Comparison of ENCODE assay signal across 8 cellular contexts in genomic region chr6:143027058-143027457, GRCh38. TPM values are rescaled to one million over a fixed set of nuclear protein-coding genes. Genes with fewer than 3 reads are reported as not detected.
DNase-seq lines count a peak whose midpoint lies in the region; ATAC-seq and TF ChIP-seq lines count a peak whose summit lies in the region.

No MANE protein-coding gene starts in this region.

- peak; percentile 65 for TF ChIP-seq CTCF in BE2C (IDR thresholded peaks at IDR 0.05; ENCODE audit: low read depth, low read length)
- TF ChIP-seq CTCF in HFFc6 (IDR thresholded peaks at IDR 0.05) = peak; percentile 80

- no peaks in the 10 kb centered on the region for H3K36me3 Mint-ChIP-seq in HFFc6 (ENCODE audit: low read depth)

- H3K27ac Mint-ChIP-seq in HFFc6 = no peak overlapping the region

- ATAC-seq in GM21576 (IDR thresholded peaks at IDR 0.05; ENCODE audit: unreplicated experiment) = no peak

- peaks cover 22% of the 10 kb centered on the region for H3K4me1 Mint-ChIP-seq in HFFc6 (ENCODE audit: low read depth)

- H3K9me3 Mint-ChIP-seq in HFFc6 = no peaks in the 10 kb centered on the region

- H3K36me3 ChIP-seq in BE2C = no peaks in the 10 kb centered on the region

- H3K27me3 ChIP-seq in BE2C = no peaks in the 10 kb centered on the region

- no peaks in the 10 kb centered on the region for H3K4me1 ChIP-seq in BE2C

- DNase-seq in BE2C (peak; percentile 15), HFFc6 (peak; percentile 9), dermis blood vessel endothelial cell (peak; percentile 74), midbrain (lab: John Stamatoyannopoulos, UW) (peak; percentile 36), NCI-H2171 (lab: John Stamatoyannopoulos, UW) (no peak)
- peak; percentile 23 for DNase-seq in activated CD4-positive, alpha-beta T cell treated with anti-CD3 and anti-CD28 coated beads for 1 hour
- DNase-seq in stimulated activated naive CD4-positive, alpha-beta T cell treated with Interleukin-2 at 50 U/mL for 16 hours (lab: John Stamatoyannopoulos, UW) = peak; percentile 26

- peaks cover 1% of the 10 kb centered on the region; the same call in 1 of the 2 replicates for H3K27me3 Mint-ChIP-seq in HFFc6 (ENCODE audit: insufficient read depth)

- H3K4me3 ChIP-seq in BE2C (ENCODE audit: low read depth, low read length) = no peak overlapping the region

- no peak overlapping the region for H3K4me3 Mint-ChIP-seq in HFFc6

- H3K9me3 ChIP-seq in BE2C = no peaks in the 10 kb centered on the region

RNA-seq across cellular contexts. Expression of gene AIG1, which starts 33.6 kb away (rescaled TPM):
- polyA plus RNA-seq in BE2C (2012; ENCODE audit: insufficient read depth, insufficient read length, low read depth) = 8.8 TPM
- 10 to 100 TPM; 50.7 to 70.5 (median 52.5) TPM for total RNA-seq in HFFc6 (2021; fragmentation: NEBNext Ultra II Directional; extraction: Animal tissue kit (Norgen Biotek cat#: 25700))
- total RNA-seq in dermis blood vessel endothelial cell = 16.9 and 18.5 TPM in 2 replicates
